Comparison of ENCODE assay signal across 1 cellular context in genomic region chr1:216533786-216534185, GRCh38.
TF ChIP-seq lines count a peak whose summit lies in the region.

No MANE protein-coding gene starts in this region.

TF ChIP-seq in SK-N-SH, 30 proteins besides CTCF, POLR2A, EP300 and RAD21 (continued from another document):
- TF ChIP-seq, protein P1, sequence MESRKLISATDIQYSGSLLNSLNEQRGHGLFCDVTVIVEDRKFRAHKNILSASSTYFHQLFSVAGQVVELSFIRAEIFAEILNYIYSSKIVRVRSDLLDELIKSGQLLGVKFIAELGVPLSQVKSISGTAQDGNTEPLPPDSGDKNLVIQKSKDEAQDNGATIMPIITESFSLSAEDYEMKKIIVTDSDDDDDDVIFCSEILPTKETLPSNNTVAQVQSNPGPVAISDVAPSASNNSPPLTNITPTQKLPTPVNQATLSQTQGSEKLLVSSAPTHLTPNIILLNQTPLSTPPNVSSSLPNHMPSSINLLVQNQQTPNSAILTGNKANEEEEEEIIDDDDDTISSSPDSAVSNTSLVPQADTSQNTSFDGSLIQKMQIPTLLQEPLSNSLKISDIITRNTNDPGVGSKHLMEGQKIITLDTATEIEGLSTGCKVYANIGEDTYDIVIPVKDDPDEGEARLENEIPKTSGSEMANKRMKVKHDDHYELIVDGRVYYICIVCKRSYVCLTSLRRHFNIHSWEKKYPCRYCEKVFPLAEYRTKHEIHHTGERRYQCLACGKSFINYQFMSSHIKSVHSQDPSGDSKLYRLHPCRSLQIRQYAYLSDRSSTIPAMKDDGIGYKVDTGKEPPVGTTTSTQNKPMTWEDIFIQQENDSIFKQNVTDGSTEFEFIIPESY (IDR thresholded peaks at IDR 0.05; ENCODE audit: borderline replicate concordance, low read depth) = no peak
- TF ChIP-seq FOSL2 (IDR thresholded peaks at IDR 0.05; ENCODE audit: borderline replicate concordance, low read depth) = no peak
- no peak for TF ChIP-seq FOXM1 (IDR thresholded peaks at IDR 0.05; ENCODE audit: low read depth)
TF ChIP-seq in SK-N-SH: peak in this region for 9.
